Comparison of ENCODE assay signal across 19 cellular contexts in the genomic region with DNA sequence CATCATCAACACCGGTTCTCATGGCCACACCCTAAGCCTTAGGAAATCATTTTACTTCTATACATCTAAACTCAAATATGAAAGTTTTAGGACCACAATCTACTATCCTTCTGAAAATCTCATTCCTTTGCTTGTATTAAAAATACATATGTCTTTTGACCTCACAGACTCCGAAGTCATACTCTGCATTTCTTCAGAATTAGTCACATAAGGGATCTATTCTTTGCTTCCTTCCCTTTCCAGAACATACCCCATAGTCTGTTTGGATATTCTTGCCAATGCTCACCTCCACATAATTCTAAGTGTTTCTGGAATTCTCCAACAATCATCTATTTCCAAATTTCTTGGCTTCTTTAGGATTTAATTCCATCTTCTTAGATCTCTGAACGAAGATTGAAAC. TPM values are rescaled to one million over a fixed set of nuclear protein-coding genes. Genes with fewer than 3 reads are reported as not detected.
DNase-seq lines count a peak whose midpoint lies in the region; ATAC-seq and TF ChIP-seq lines count a peak whose summit lies in the region.
"Had no signal": no experiment of that assay in that cellular context is flagged by ENCODE, and none has a peak within 500 bp of the region (broad histone marks: within the 10 kb centered on the region; RNA-seq: fewer than 3 reads in every experiment).

No MANE protein-coding gene starts in this region.

- H4K5ac ChIP-seq in IMR-90 (ENCODE audit: low read depth, low read length): no peak overlapping the region

- no TSS peak for BruUV-seq in IMR-90 (replicated peaks; lab: Mats Ljungman, UMichigan)
- no TSS peak for BruUV-seq in mammary epithelial cell (replicated peaks; lab: Mats Ljungman, UMichigan)

- CTCF ChIA-PET in IMR-90 (lab: Yijun Ruan, JAX): no interaction called here
- CTCF ChIA-PET in mammary epithelial cell (lab: Charles Lee; ENCODE audit: low non-redundant PET): no interaction called here

- no peak overlapping the region for H2BK15ac ChIP-seq in IMR-90 (ENCODE audit: low read depth, low read length)

- H4K91ac ChIP-seq in IMR-90 (ENCODE audit: insufficient read depth, low read depth, low read length): no peak overlapping the region

- TF ChIP-seq POLR2A in IMR-90 (IDR thresholded peaks at IDR 0.05; ENCODE audit: low read depth, low read length) (no peak), stomach (IDR thresholded peaks at IDR 0.05) (no peak)

- no peak overlapping the region for H3K4ac ChIP-seq in IMR-90 (ENCODE audit: low read depth, low read length)

- H4K20me1 ChIP-seq in IMR-90 (ENCODE audit: insufficient read depth, low read length) (no peaks in the 10 kb centered on the region), mammary epithelial cell (ENCODE audit: insufficient read depth, low read length) (no peaks in the 10 kb centered on the region)

- H2AFZ ChIP-seq in IMR-90 (replicated peaks; ENCODE audit: low read length, poor library complexity): no peak overlapping the region
- no peak overlapping the region for H2AFZ ChIP-seq in mammary epithelial cell (ENCODE audit: low read depth, low read length)
- peak overlapping the region; percentile 64 for H2AFZ ChIP-seq in parathyroid adenoma

- no CpG with 5 or more reads among the region's 3 CpGs for WGBS in IMR-90 (ENCODE audit: extremely low coverage in 2 of 2, insufficient read length in 1 of 2), 2 experiments
- 70% methylated on average over 3 of the region's 3 CpGs for WGBS in mammary epithelial cell (ENCODE audit: low coverage, missing lambda C conversion rate)
- WGBS in stomach, 5 donors: 77 to 89% (median 88%) methylated on average over 3 of the region's 3 CpGs

- dilution Hi-C loops in IMR-90 (cut with HindIII; ENCODE audit: low sequenced_read_pairs, unreplicated experiment) (no loop called here), mammary epithelial cell (cut with HindIII; ENCODE audit: low sequenced_read_pairs) (no loop called here)

- H2BK20ac ChIP-seq in IMR-90 (ENCODE audit: low read depth, low read length): no peak overlapping the region

- H2BK120ac ChIP-seq in IMR-90 (ENCODE audit: low read depth, low read length): no peak overlapping the region

- H3K9me3 ChIP-seq in IMR-90 (ENCODE audit: control insufficient read depth, insufficient read depth, low read length) (no peaks in the 10 kb centered on the region), mammary epithelial cell (replicated peaks; ENCODE audit: insufficient read depth, low read length) (no peaks in the 10 kb centered on the region), parathyroid adenoma (ENCODE audit: control insufficient read depth, low read length) (no peaks in the 10 kb centered on the region), stomach (no peaks in the 10 kb centered on the region)
- H3K9me3 ChIP-seq: Caco-2, MG63 had no signal

- ATAC-seq in IMR-90 (ENCODE audit: low read depth) (no peak), HG02981 (IDR thresholded peaks at IDR 0.05; ENCODE audit: unreplicated experiment) (no peak)
- ATAC-seq: Panc1 had no signal

- H4K8ac ChIP-seq in IMR-90 (ENCODE audit: low read depth in 2 of 2, low read length in 2 of 2): no peak overlapping the region

- H3K79me2 ChIP-seq in mammary epithelial cell (ENCODE audit: insufficient read depth, low read length) (no peaks in the 10 kb centered on the region), parathyroid adenoma (no peaks in the 10 kb centered on the region)

- H3K4me3 ChIP-seq in IMR-90 (ENCODE audit: insufficient read depth, low read depth, low read length) (no peak overlapping the region), mammary epithelial cell (replicated peaks in 1 of 3; ENCODE audit: insufficient read depth in 1 of 3, low read depth in 2 of 3, low read length in 3 of 3) (no peak overlapping the region), fibroblast of pulmonary artery (replicated peaks; ENCODE audit: low read depth, low read length) (no peak overlapping the region), parathyroid adenoma (ENCODE audit: low read depth, low read length) (no peak overlapping the region), stomach (no peak overlapping the region)
- H3K4me3 ChIP-seq: MG63, SK-N-MC had no signal

- no peak overlapping the region for H3K9ac ChIP-seq in IMR-90 (ENCODE audit: low read depth, low read length)
- no peak overlapping the region for H3K9ac ChIP-seq in mammary epithelial cell (ENCODE audit: insufficient read depth, low read length)
- no peak overlapping the region for H3K9ac ChIP-seq in parathyroid adenoma
- H3K9ac ChIP-seq: KMS-11 had no signal

- TF ChIP-seq EP300 in stomach (IDR thresholded peaks at IDR 0.05): no peak

- no peaks in the 10 kb centered on the region for H3K27me3 ChIP-seq in IMR-90 (ENCODE audit: control insufficient read depth, insufficient read depth, low read length)
- H3K27me3 ChIP-seq in mammary epithelial cell (ENCODE audit: insufficient read depth, low read length): no peaks in the 10 kb centered on the region
- H3K27me3 ChIP-seq in parathyroid adenoma (ENCODE audit: control insufficient read depth, insufficient read depth, low read length): no peaks in the 10 kb centered on the region
- no peaks in the 10 kb centered on the region for H3K27me3 ChIP-seq in stomach
- H3K27me3 ChIP-seq: MG63 had no signal

- peak; percentile 0 for DNase-seq in IMR-90
- DNase-seq in mammary epithelial cell: no peak
- peak; percentile 38 for DNase-seq in fibroblast of pulmonary artery (ENCODE audit: low read depth)
- DNase-seq in DMS 273 (lab: John Stamatoyannopoulos, UW; ENCODE audit: unreplicated experiment): no peak
- no peak for DNase-seq in effector CD4-positive, alpha-beta T cell
- DNase-seq in stomach: no peak
- DNase-seq: AML-193, Caco-2, H9, MG63, NCI-H1105, NCI-H1694, NCI-H524, Right ventricle myocardium superior had no signal

- no peak overlapping the region for H3K18ac ChIP-seq in IMR-90 (ENCODE audit: low read depth, low read length)

- TF ChIP-seq RAD21 in IMR-90 (IDR thresholded peaks at IDR 0.05; ENCODE audit: low read length): no peak

- H3K79me1 ChIP-seq in IMR-90 (ENCODE audit: low read depth in 1 of 2, low read length in 2 of 2): no peaks in the 10 kb centered on the region

- no peak overlapping the region for H3K14ac ChIP-seq in IMR-90 (replicated peaks; ENCODE audit: low read depth, low read length)

- H2BK5ac ChIP-seq in IMR-90 (ENCODE audit: low read depth, low read length, poor library complexity, severe bottlenecking): no peak overlapping the region

- intact Hi-C loops in IMR-90 (cut with micrococcal nuclease): no loop called here
- intact Hi-C loops in mammary epithelial cell (cut with micrococcal nuclease): no loop called here
- intact Hi-C loops in stomach (cut with DNase I; ENCODE audit: low total_unique reads): no loop called here

- H3K36me3 ChIP-seq in IMR-90 (ENCODE audit: control insufficient read depth, insufficient read depth, low read length) (no peaks in the 10 kb centered on the region), mammary epithelial cell (ENCODE audit: insufficient read depth, low read length) (no peaks in the 10 kb centered on the region), parathyroid adenoma (ENCODE audit: control insufficient read depth, insufficient read depth, low read length) (no peaks in the 10 kb centered on the region), stomach (no peaks in the 10 kb centered on the region)
- H3K36me3 ChIP-seq: MG63 had no signal

- POLR2A ChIA-PET in IMR-90 (lab: Charles Lee; ENCODE audit: unreplicated experiment): no interaction called here

- no peak overlapping the region for H2AK5ac ChIP-seq in IMR-90 (ENCODE audit: low read depth, low read length)

- in situ Hi-C loops in IMR-90 (cut with MboI; ENCODE audit: low sequenced_read_pairs) (no loop called here), mammary epithelial cell (cut with MboI; ENCODE audit: low sequenced_read_pairs in 2 of 2) (no loop called here)

- no peak overlapping the region for H3K27ac ChIP-seq in IMR-90 (ENCODE audit: insufficient read depth, low read length)
- peak overlapping the region; percentile 43 for H3K27ac ChIP-seq in mammary epithelial cell (ENCODE audit: insufficient read depth, low read depth, low read length)
- H3K27ac ChIP-seq in parathyroid adenoma: peak overlapping the region; percentile 64
- H3K27ac ChIP-seq in stomach: no peak overlapping the region
- H3K27ac ChIP-seq: KMS-11, SK-N-MC had no signal

- H3K4me1 ChIP-seq in IMR-90 (ENCODE audit: control insufficient read depth, insufficient read depth, low read length) (no peaks in the 10 kb centered on the region), mammary epithelial cell (ENCODE audit: insufficient read depth, low read length) (peaks cover 34% of the 10 kb centered on the region), parathyroid adenoma (peaks cover 44% of the 10 kb centered on the region), stomach (peaks cover 0 to 4% (median 0%) of the 10 kb centered on the region in 4 donors)

- H3K23ac ChIP-seq in IMR-90 (ENCODE audit: low read depth, low read length): no peak overlapping the region

- H3K4me2 ChIP-seq in IMR-90 (ENCODE audit: low read depth, low read length): no peak overlapping the region
- peak overlapping the region; percentile 40 for H3K4me2 ChIP-seq in mammary epithelial cell (ENCODE audit: insufficient read depth, low read depth, low read length)
- H3K4me2 ChIP-seq in parathyroid adenoma (ENCODE audit: low read length): no peak overlapping the region
- H3K4me2 ChIP-seq: KMS-11 had no signal

- no peak overlapping the region for H3K56ac ChIP-seq in IMR-90 (ENCODE audit: extremely low read depth, insufficient read depth, low read length)

- no peak overlapping the region for H2AK9ac ChIP-seq in IMR-90 (replicated peaks; ENCODE audit: low read depth, low read length, poor library complexity)

- TF ChIP-seq CTCF in IMR-90 (conservative IDR thresholded peaks at IDR 0.05; ENCODE audit: low read depth, low read length) (no peak), mammary epithelial cell (conservative IDR thresholded peaks at IDR 0.05 in 1 of 2, IDR thresholded peaks at IDR 0.05 in 1 of 2; ENCODE audit: extremely low read depth in 1 of 2, insufficient read depth in 1 of 2, low read depth in 1 of 2, low read length in 2 of 2) (no peak), fibroblast of pulmonary artery (IDR thresholded peaks at IDR 0.05; ENCODE audit: low read length, missing control alignments) (no peak), parathyroid adenoma (IDR thresholded peaks at IDR 0.05) (no peak), stomach (IDR thresholded peaks at IDR 0.05) (no peak)

- H3K9me1 ChIP-seq in IMR-90 (ENCODE audit: insufficient read depth, low read length): no peaks in the 10 kb centered on the region

TF ChIP-seq in IMR-90, 13 proteins besides CTCF, POLR2A, EP300 and RAD21 (continues in another document):
- TF ChIP-seq MAZ (IDR thresholded peaks at IDR 0.05; ENCODE audit: borderline replicate concordance, low read depth, low read length) (no peak), FOS (IDR thresholded peaks at IDR 0.05; ENCODE audit: low read depth, low read length) (no peak), BHLHE40 (IDR thresholded peaks at IDR 0.05; ENCODE audit: low read depth, low read length) (no peak)

RNA-seq across cellular contexts. Expression of gene DSG1, which starts 14.2 kb away (rescaled TPM):
- total RNA-seq in IMR-90 (2012; rRNA removed) (not detected in 2 replicates), mammary epithelial cell (under 1 TPM; 0.17 to 0.33 TPM), stomach (1 to 10 TPM in 1 of 5 donors, not detected in 4; 1.8 TPM)
- polyA plus RNA-seq in IMR-90 (2012; rRNA removed) (not detected in 2 replicates), mammary epithelial cell (0.07 TPM), stomach (under 1 TPM in 1 of 3 donors, not detected in 2; 0.03 TPM)
- polyA plus RNA-seq in IMR-90 (2012; cell fraction: cytosol; rRNA removed): not detected in 2 replicates
- not detected in 2 replicates for polyA plus RNA-seq in IMR-90 (2012; cell fraction: nucleus; rRNA removed; ENCODE audit: low replicate concordance)
- not detected for polyA minus RNA-seq in mammary epithelial cell
- total RNA-seq: Caco-2, H9 had no signal

Comparison
In these comparisons a context has a peak if more than half of its experiments do, and no peak if none do; other contexts are left out.
1. DNase-seq: peak in IMR-90 (single experiment) and fibroblast of pulmonary artery (single experiment); none in mammary epithelial cell (single experiment), DMS 273 (single experiment), effector CD4-positive, alpha-beta T cell (single experiment) and stomach (single experiment).
2. H3K27ac ChIP-seq: peak in mammary epithelial cell (single experiment) and parathyroid adenoma (single experiment); none in IMR-90 (single experiment) and stomach (0 of 5).